Comparison of ENCODE assay signal across 15 cellular contexts in the genomic region with DNA sequence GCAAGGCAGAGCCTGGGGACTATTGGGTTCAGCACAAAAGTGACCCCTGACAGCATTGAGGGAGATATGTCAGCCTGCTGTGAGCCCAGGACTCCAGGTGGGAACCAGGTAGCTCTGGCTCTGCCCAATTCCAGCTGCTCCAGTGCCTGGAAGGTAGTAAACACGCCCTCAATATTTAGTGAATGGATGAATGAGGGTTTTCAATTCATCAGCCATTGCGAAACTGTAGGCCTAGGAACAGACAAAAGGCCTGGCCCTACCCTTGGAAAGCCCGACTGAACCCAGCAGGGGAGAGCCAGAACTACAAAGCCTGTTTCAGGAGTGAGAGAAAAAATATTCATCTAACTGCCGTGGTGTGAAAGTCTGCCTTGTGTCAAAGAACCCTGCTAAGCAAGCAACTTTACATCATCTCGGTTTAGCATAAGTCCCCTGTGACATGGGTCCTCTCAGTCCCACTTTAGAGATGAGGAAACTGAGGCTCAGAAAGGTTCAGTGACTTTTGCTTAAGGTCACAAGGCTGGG. TPM values are rescaled to one million over a fixed set of nuclear protein-coding genes. Genes with fewer than 3 reads are reported as not detected.
A peak's percentile ranks its signal among the peaks of the same experiment; 100 is the strongest.
DNase-seq lines count a peak whose midpoint lies in the region; ATAC-seq, FAIRE-seq and TF ChIP-seq lines count a peak whose summit lies in the region.
"Had no signal": no experiment of that assay in that cellular context is flagged by ENCODE, and none has a peak within 500 bp of the region (broad histone marks: within the 10 kb centered on the region; RNA-seq: fewer than 3 reads in every experiment).

No MANE protein-coding gene starts in this region.

- 31 to 35% methylated on average over 4 to 5 of the region's 5 CpGs for WGBS in esophagus squamous epithelium, 2 donors

- no peaks in the 10 kb centered on the region for H3K9me2 ChIP-seq in PC-9 (ENCODE audit: insufficient read depth)

- no peak for ATAC-seq in CD4-positive, alpha-beta T cell (ENCODE audit: poor library complexity)
- no peak for ATAC-seq in HG03175 (IDR thresholded peaks at IDR 0.05; ENCODE audit: unreplicated experiment)

- intact Hi-C loops in CD4-positive, alpha-beta T cell (cut with DNase I, micrococcal nuclease) = no loop called here
- intact Hi-C loops in PC-9 (cut with micrococcal nuclease; ENCODE audit: unreplicated experiment) (no loop called here), esophagus squamous epithelium (cut with DNase I) (loop anchor here (2.0 to 5.0 kb wide), 2 partner anchors 27 to 179 kb away; no protein-coding TSS in a partner anchor)

- H3K27me3 Mint-ChIP-seq in CD4-positive, alpha-beta T cell = peaks cover 2% of the 10 kb centered on the region

- H3F3A ChIP-seq in PC-9 (ENCODE audit: insufficient read depth, low read depth) = peaks cover under 1% of the 10 kb centered on the region; the same call in 1 of the 2 replicates

- H2AFZ ChIP-seq in PC-9 = no peak overlapping the region

- H3K4me1 Mint-ChIP-seq in CD4-positive, alpha-beta T cell (ENCODE audit: low read depth) = peaks cover 69% of the 10 kb centered on the region

- no peak for FAIRE-seq in H54 (lab: Jason Lieb, UNC)
- FAIRE-seq: RCC 7860 had no signal

- H3K9me3 ChIP-seq in CD4-positive, alpha-beta T cell (ENCODE audit: control insufficient read depth, low read length) = no peaks in the 10 kb centered on the region
- H3K9me3 ChIP-seq in HEK293 (ENCODE audit: control insufficient read depth, insufficient read depth, low read depth, low read length) (no peaks in the 10 kb centered on the region), PC-9 (ENCODE audit: insufficient read depth, low read depth) (no peaks in the 10 kb centered on the region), esophagus squamous epithelium (no peaks in the 10 kb centered on the region)

- H3K9me3 Mint-ChIP-seq in CD4-positive, alpha-beta T cell = no peaks in the 10 kb centered on the region
- H3K9me3 Mint-ChIP-seq: mesothelial cell of epicardium had no signal

- no peak overlapping the region for H3K27ac ChIP-seq in CD4-positive, alpha-beta T cell (ENCODE audit: low read depth, low read length)
- H3K27ac ChIP-seq in HEK293 (ENCODE audit: extremely low read depth, low read depth, low read length) (no peak overlapping the region), PC-9 (no peak overlapping the region), esophagus squamous epithelium (peak overlapping the region; percentile 80 to 99 (median 80))
- H3K27ac ChIP-seq: cardiac muscle cell had no signal

- H3K4me1 ChIP-seq in HEK293 (ENCODE audit: control insufficient read depth, insufficient read depth, low read length) = peaks cover 10% of the 10 kb centered on the region
- peaks cover 11% of the 10 kb centered on the region for H3K4me1 ChIP-seq in PC-9 (replicated peaks; ENCODE audit: insufficient read depth)
- peaks cover 21 to 84% (median 52%) of the 10 kb centered on the region in 3 donors for H3K4me1 ChIP-seq in esophagus squamous epithelium

- TF ChIP-seq CTCF in CD4-positive, alpha-beta T cell (IDR thresholded peaks at IDR 0.05) = no peak
- TF ChIP-seq CTCF in HEK293 (tag by site-specific recombination; IDR thresholded peaks at IDR 0.05) (no peak), PC-9 (conservative IDR thresholded peaks at IDR 0.05) (no peak), esophagus squamous epithelium (IDR thresholded peaks at IDR 0.05) (peak in 1 of 6 experiments; percentile 12)

- POLR2A ChIA-PET in CD4-positive, alpha-beta T cell (lab: Charles Lee) = interaction anchor here (22.7 kb wide), 1 partner anchor 22 kb away, joined by 925 read pairs; a partner anchor contains a TSS
- POLR2A ChIA-PET in HEK293 (lab: Yijun Ruan, JAX) (no interaction called here), PC-9 (lab: Charles Lee; ENCODE audit: unreplicated experiment) (interaction anchor here (0.5 kb wide), 1 partner anchor 92 kb away, joined by 20 read pairs; no protein-coding TSS in a partner anchor)

- no peaks in the 10 kb centered on the region for H4K20me1 ChIP-seq in PC-9 (ENCODE audit: insufficient read depth)

- H3K36me3 ChIP-seq in HEK293 (ENCODE audit: control insufficient read depth in 2 of 2, insufficient read depth in 1 of 2, low read length in 2 of 2) (no peaks in the 10 kb centered on the region), PC-9 (ENCODE audit: low read depth) (no peaks in the 10 kb centered on the region), esophagus squamous epithelium (no peaks in the 10 kb centered on the region)
- H3K36me3 ChIP-seq: cardiac muscle cell had no signal

- H3K79me2 ChIP-seq in PC-9 (ENCODE audit: low read depth) = no peaks in the 10 kb centered on the region

- no peak overlapping the region for H3K4me3 Mint-ChIP-seq in CD4-positive, alpha-beta T cell
- H3K4me3 Mint-ChIP-seq: mesothelial cell of epicardium had no signal

- no TSS peak for BruUV-seq in PC-9 (replicated peaks; lab: Mats Ljungman, UMichigan)

- 0 out of 2 replicates have a peak overlapping the region, but pooled peaks have one; percentile 13 for H3K4me2 ChIP-seq in PC-9

- TF ChIP-seq POLR2A in esophagus squamous epithelium (IDR thresholded peaks at IDR 0.05) = no peak
- no peak for TF ChIP-seq POLR2A in H54 (IDR thresholded peaks at IDR 0.05; ENCODE audit: low read depth, low read length)

- no peaks in the 10 kb centered on the region for H3K27me3 ChIP-seq in CD4-positive, alpha-beta T cell (ENCODE audit: control insufficient read depth, insufficient read depth, low read length)
- H3K27me3 ChIP-seq in PC-9 (ENCODE audit: insufficient read depth, low read depth) (no peaks in the 10 kb centered on the region), esophagus squamous epithelium (peaks cover 0 to 10% (median 0%) of the 10 kb centered on the region in 4 donors)
- H3K27me3 ChIP-seq: cardiac muscle cell had no signal

- H3K4me3 ChIP-seq in HEK293 (ENCODE audit: low read depth, low read length) (no peak overlapping the region), PC-9 (no peak overlapping the region), esophagus squamous epithelium (no peak overlapping the region)
- H3K4me3 ChIP-seq: cardiac muscle cell had no signal

- no peak for DNase-seq in CD4-positive, alpha-beta T cell
- DNase-seq in PC-9 = peak; percentile 23 to 56
- no peak for DNase-seq in esophagus squamous epithelium (lab: John Stamatoyannopoulos, UW)
- no peak for DNase-seq in T-helper 9 cell
- DNase-seq in H54 (ENCODE audit: insufficient read length, low spot score) = no peak
- DNase-seq in Kasumi-1 (lab: John Stamatoyannopoulos, UW) = no peak
- DNase-seq: activated CD4-positive, alpha-beta T cell treated with anti-CD3 and anti-CD28 coated beads for 48 hours; foreskin melanocyte; stimulated activated CD4-positive, alpha-beta T cell treated with anti-CD3 and anti-CD28 coated beads, Interleukin-12 subunit alpha, Interleukin-12 subunit beta, amount 100 ng/mL, for 4 hours had no signal

- CTCF ChIA-PET in CD4-positive, alpha-beta T cell (lab: Charles Lee) = interaction anchor here (1.5 to 9.3 kb wide), 2 partner anchors 11 to 20 kb away, joined by 4 to 353 read pairs; no protein-coding TSS in a partner anchor
- CTCF ChIA-PET in HEK293 (lab: Yijun Ruan, JAX) = interaction anchor here (0.6 to 21.6 kb wide), 7 partner anchors 16 to 402 kb away, joined by 3 to 800 read pairs (median 84); a partner anchor contains a TSS
- CTCF ChIA-PET in PC-9 (lab: Charles Lee) = interaction anchor here (0.7 kb wide), 1 partner anchor 10 kb away, joined by 4 read pairs; no protein-coding TSS in a partner anchor

- no peaks in the 10 kb centered on the region for H3K36me3 Mint-ChIP-seq in CD4-positive, alpha-beta T cell (ENCODE audit: low read depth)
- H3K36me3 Mint-ChIP-seq: mesothelial cell of epicardium had no signal

- peak overlapping the region; percentile 59 for H3K27ac Mint-ChIP-seq in CD4-positive, alpha-beta T cell
- H3K27ac Mint-ChIP-seq: mesothelial cell of epicardium had no signal

TF ChIP-seq in HEK293, 187 proteins besides CTCF, POLR2A, EP300 and RAD21:
- no peak for TF ChIP-seq SP3 (tag by site-specific recombination; IDR thresholded peaks at IDR 0.05)
- TF ChIP-seq, protein P1, sequence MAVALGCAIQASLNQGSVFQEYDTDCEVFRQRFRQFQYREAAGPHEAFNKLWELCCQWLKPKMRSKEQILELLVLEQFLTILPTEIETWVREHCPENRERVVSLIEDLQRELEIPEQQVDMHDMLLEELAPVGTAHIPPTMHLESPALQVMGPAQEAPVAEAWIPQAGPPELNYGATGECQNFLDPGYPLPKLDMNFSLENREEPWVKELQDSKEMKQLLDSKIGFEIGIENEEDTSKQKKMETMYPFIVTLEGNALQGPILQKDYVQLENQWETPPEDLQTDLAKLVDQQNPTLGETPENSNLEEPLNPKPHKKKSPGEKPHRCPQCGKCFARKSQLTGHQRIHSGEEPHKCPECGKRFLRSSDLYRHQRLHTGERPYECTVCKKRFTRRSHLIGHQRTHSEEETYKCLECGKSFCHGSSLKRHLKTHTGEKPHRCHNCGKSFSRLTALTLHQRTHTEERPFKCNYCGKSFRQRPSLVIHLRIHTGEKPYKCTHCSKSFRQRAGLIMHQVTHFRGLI (tag by site-specific recombination; IDR thresholded peaks at IDR 0.05) = peak; percentile 73; the same call in 1 of the 2 replicates
- peak; percentile 18; the same call in 1 of the 2 replicates for TF ChIP-seq ZIC2 (tag by site-specific recombination; IDR thresholded peaks at IDR 0.05)

RNA-seq across cellular contexts. Expression of a gene that starts 8.1 kb away (rescaled TPM):
- 100 to 1,000 TPM; 114 to 118 TPM for total RNA-seq in CD4-positive, alpha-beta T cell
- 78.3 TPM in 2 replicates for total RNA-seq in PC-9 (2021)
- total RNA-seq in esophagus squamous epithelium = 100 to 1,000 TPM in 1 of 4 donors, 10 to 100 TPM in 3; 30.6 to 130 (median 45.2) TPM

RNA-seq across cellular contexts. Expression of a gene that starts 25.1 kb away (rescaled TPM):
- total RNA-seq in CD4-positive, alpha-beta T cell = not detected
- not detected in 2 replicates for total RNA-seq in PC-9 (2021)
- total RNA-seq in esophagus squamous epithelium = not detected
- total RNA-seq: cardiac muscle cell, LHCN-M2, mesothelial cell of epicardium had no signal

RNA-seq across cellular contexts. Expression of a gene that starts 38.8 kb away (rescaled TPM):
- total RNA-seq in CD4-positive, alpha-beta T cell = under 1 TPM; 0.56 to 0.93 TPM
- total RNA-seq in PC-9 (2021) (not detected in 2 replicates), esophagus squamous epithelium (under 1 TPM in 1 of 4 donors, not detected in 3; 0.18 TPM)
- total RNA-seq: cardiac muscle cell had no signal

RNA-seq across cellular contexts. Expression of a gene that starts 48.5 kb away (rescaled TPM):
- not detected for total RNA-seq in CD4-positive, alpha-beta T cell
- total RNA-seq in PC-9 (2021) (0.33 and 0.39 TPM in 2 replicates), esophagus squamous epithelium (1 to 10 TPM in 1 of 4 donors, under 1 TPM in 1, not detected in 2; 0.18 to 1.1 TPM)
- total RNA-seq: LHCN-M2 had no signal

RNA-seq across cellular contexts. Expression of a gene that starts 52.6 kb away (rescaled TPM):
- under 1 TPM; 0.16 to 0.53 TPM for total RNA-seq in CD4-positive, alpha-beta T cell
- total RNA-seq in PC-9 (2021) (not detected in 2 replicates), esophagus squamous epithelium (under 1 TPM in 1 of 4 donors, not detected in 3; 0.11 TPM)
- total RNA-seq: cardiac muscle cell, LHCN-M2, mesothelial cell of epicardium had no signal

Comparison
In these comparisons a context has a peak if more than half of its experiments do, and no peak if none do; other contexts are left out.
1. DNase-seq: peak in PC-9 (2 of 2); none in CD4-positive, alpha-beta T cell (0 of 10), esophagus squamous epithelium (single experiment), T-helper 9 cell (single experiment), H54 (single experiment) and Kasumi-1 (0 of 2).
2. H3K27ac ChIP-seq: peak in esophagus squamous epithelium (4 of 4); none in CD4-positive, alpha-beta T cell (single experiment), HEK293 (single experiment) and PC-9 (single experiment).